Comparison of ENCODE assay signal across 16 cellular contexts in genomic region chrX:17601816-17602215, GRCh38.
DNase-seq lines count a peak whose midpoint lies in the region; ATAC-seq, FAIRE-seq and TF ChIP-seq lines count a peak whose summit lies in the region.
"Had no signal": no experiment of that assay in that cellular context is flagged by ENCODE, and none has a peak within 500 bp of the region (broad histone marks: within the 10 kb centered on the region; RNA-seq: fewer than 3 reads in every experiment).

No MANE protein-coding gene starts in this region.

- H2AFZ ChIP-seq in GM23338 (no peak overlapping the region), H1 (ENCODE audit: low read length) (no peak overlapping the region)

- H3K9me3 ChIP-seq in HUES64 (ENCODE audit: insufficient read depth, low read depth, low read length) (no peaks in the 10 kb centered on the region), H1 (ENCODE audit: insufficient read depth in 2 of 2, low read depth in 1 of 2, low read length in 1 of 2) (no peaks in the 10 kb centered on the region)

- H3K27ac ChIP-seq in GM23338 (ENCODE audit: low read depth) (no peak overlapping the region), HUES64 (ENCODE audit: low read depth, low read length) (peak overlapping the region; percentile 74; the same call in 1 of the 2 replicates), H1 (ENCODE audit: low read depth, low read length) (no peak overlapping the region)

- H4K8ac ChIP-seq in H1 (ENCODE audit: extremely low read depth, insufficient read depth, low read length) = no peak overlapping the region

- no peaks in the 10 kb centered on the region for H3K79me1 ChIP-seq in H1 (ENCODE audit: low read depth, low read length)

- H3K36me3 ChIP-seq in GM23338 (ENCODE audit: insufficient read depth) = no peaks in the 10 kb centered on the region
- no peaks in the 10 kb centered on the region for H3K36me3 ChIP-seq in HUES64 (ENCODE audit: insufficient read depth, low read length)
- no peaks in the 10 kb centered on the region for H3K36me3 ChIP-seq in H1 (ENCODE audit: control insufficient read depth in 2 of 4, insufficient read depth in 4 of 4, low read length in 3 of 4)

- DNase-seq in GM23338 (ENCODE audit: low spot score) (peak; percentile 44), H1 (ENCODE audit: low read depth in 1 of 2, low spot score in 2 of 2) (no peak), iPS-NIHi7 (ENCODE audit: extremely low spot score) (peak; percentile 36), NCI-H2171 (lab: John Stamatoyannopoulos, UW) (no peak), H54 (ENCODE audit: insufficient read length, low spot score) (no peak)
- DNase-seq: CD4-positive, CD25-positive, alpha-beta regulatory T cell; NCI-H1436 treated with DMSO at 0.1 percent for 48 hours; NCI-H2081 treated with DMSO at 0.1 percent for 48 hours; SHP77 treated with DMSO at 0.1 percent for 48 hours had no signal

- CTCF ChIA-PET in H1 (lab: Charles Lee; ENCODE audit: partially characterized antibody) = interaction anchor here (0.5 to 2.0 kb wide), 3 partner anchors 10 to 79 kb away, joined by 4 to 6 read pairs (median 6); no protein-coding TSS in a partner anchor

- H2AK5ac ChIP-seq in H1 (ENCODE audit: low read depth, low read length) = no peak overlapping the region

- H3K4me1 Mint-ChIP-seq in GM23338 = peaks cover 26% of the 10 kb centered on the region
- H3K4me1 Mint-ChIP-seq: CD4-positive, CD25-positive, alpha-beta regulatory T cell had no signal

- no peak for TF ChIP-seq CTCF in GM23338 (conservative IDR thresholded peaks at IDR 0.05; ENCODE audit: low read depth in 2 of 2)
- TF ChIP-seq CTCF in H1 (IDR thresholded peaks at IDR 0.05; ENCODE audit: control extremely low read depth in 1 of 3, insufficient read depth in 1 of 3, low read depth in 1 of 3, low read length in 3 of 3) = no peak

- H4K91ac ChIP-seq in H1 (replicated peaks; ENCODE audit: insufficient read length, low read length) = no peak overlapping the region

- no peak overlapping the region for H3K18ac ChIP-seq in H1 (ENCODE audit: extremely low read depth, low read length)

- H4K5ac ChIP-seq in H1 (ENCODE audit: insufficient read length, low read depth, low read length) = no peak overlapping the region

- no peak for FAIRE-seq in H1 (lab: Jason Lieb, UNC)
- no peak for FAIRE-seq in H54 (lab: Jason Lieb, UNC)
- FAIRE-seq: GM12878, GM18507, K562, RCC 7860 had no signal

- H3K36me3 Mint-ChIP-seq in GM23338 (ENCODE audit: low read depth) = no peaks in the 10 kb centered on the region
- H3K36me3 Mint-ChIP-seq: CD4-positive, CD25-positive, alpha-beta regulatory T cell had no signal

- H3F3A ChIP-seq in GM23338 (replicated peaks; ENCODE audit: low read depth) = no peaks in the 10 kb centered on the region

- no peak overlapping the region for H3K4me3 Mint-ChIP-seq in GM23338
- H3K4me3 Mint-ChIP-seq: CD4-positive, CD25-positive, alpha-beta regulatory T cell had no signal

- TF ChIP-seq RAD21 in H1 (IDR thresholded peaks at IDR 0.05 in 1 of 2, conservative IDR thresholded peaks at IDR 0.05 in 1 of 2; ENCODE audit: low read depth in 2 of 2, low read length in 2 of 2) = no peak

- TF ChIP-seq EP300 in H1 (IDR thresholded peaks at IDR 0.05; ENCODE audit: borderline replicate concordance in 1 of 2, low read depth in 2 of 2, low read length in 2 of 2) = no peak

- H3K4me2 ChIP-seq in GM23338 (peak overlapping the region; percentile 52; the same call in 1 of the 2 replicates), H1 (ENCODE audit: insufficient read depth in 1 of 2, low read depth in 2 of 2, low read length in 2 of 2) (peak overlapping the region; percentile 20 to 51)

- H3K23ac ChIP-seq in H1 (ENCODE audit: insufficient read length) = no peak overlapping the region

- peaks cover 17% of the 10 kb centered on the region for H3K4me1 ChIP-seq in GM23338 (ENCODE audit: insufficient read depth)
- H3K4me1 ChIP-seq in HUES64 (ENCODE audit: insufficient read depth, low read length) = peaks cover 24% of the 10 kb centered on the region
- peaks cover 0 to 6% (median 1%) of the 10 kb centered on the region in 4 experiments; a peak in 5 of 7 replicates for H3K4me1 ChIP-seq in H1 (replicated peaks in 1 of 4; ENCODE audit: control insufficient read depth in 3 of 4, insufficient read depth in 4 of 4, low read length in 3 of 4)

- H3K14ac ChIP-seq in H1 (ENCODE audit: insufficient read length) = no peak overlapping the region

- H3K27me3 ChIP-seq in GM23338 (ENCODE audit: insufficient read depth) = peaks cover 5% of the 10 kb centered on the region; the same call in 1 of the 2 replicates
- H3K27me3 ChIP-seq in HUES64 (ENCODE audit: insufficient read depth, low read length) = peaks cover 8% of the 10 kb centered on the region; the same call in 1 of the 2 replicates
- H3K27me3 ChIP-seq in H1 (replicated peaks in 1 of 4; ENCODE audit: control insufficient read depth in 3 of 4, extremely low read depth in 1 of 4, insufficient read depth in 3 of 4, low read length in 3 of 4) = no peaks in the 10 kb centered on the region; a peak in 1 of 7 replicates

- H3K4ac ChIP-seq in H1 (replicated peaks; ENCODE audit: insufficient read length, low read depth, low read length) = no peak overlapping the region

- H2BK20ac ChIP-seq in H1 (ENCODE audit: low read length) = no peak overlapping the region

- no peak overlapping the region for H3K56ac ChIP-seq in H1 (replicated peaks; ENCODE audit: insufficient read length, low read depth, low read length)

- TF ChIP-seq POLR2A in H1 (IDR thresholded peaks at IDR 0.05; ENCODE audit: control extremely low read depth in 1 of 2, low read depth in 2 of 2, low read length in 2 of 2) (no peak), H54 (IDR thresholded peaks at IDR 0.05; ENCODE audit: low read depth, low read length) (no peak)

- H2BK120ac ChIP-seq in H1 (replicated peaks; ENCODE audit: low read depth, low read length) = no peak overlapping the region

- H3K27me3 Mint-ChIP-seq in GM23338 (ENCODE audit: insufficient read depth, low read depth, poor library complexity) = peaks cover 8% of the 10 kb centered on the region
- H3K27me3 Mint-ChIP-seq: CD4-positive, CD25-positive, alpha-beta regulatory T cell had no signal

- H3K79me2 ChIP-seq in GM23338 (replicated peaks; ENCODE audit: insufficient read depth) (no peaks in the 10 kb centered on the region), H1 (ENCODE audit: control insufficient read depth in 1 of 2, insufficient read depth in 2 of 2, low read length in 2 of 2) (no peaks in the 10 kb centered on the region)

- no peaks in the 10 kb centered on the region for H3K9me2 ChIP-seq in GM23338 (ENCODE audit: insufficient read depth)

- H3K23me2 ChIP-seq in H1 (ENCODE audit: low read depth, low read length) = no peaks in the 10 kb centered on the region

- POLR2A ChIA-PET in H1 (lab: Charles Lee; ENCODE audit: partially characterized antibody) = no interaction called here

- H3K4me3 ChIP-seq in GM23338 (no peak overlapping the region), HUES64 (ENCODE audit: low read length) (no peak overlapping the region), H1 (ENCODE audit: extremely low read depth in 1 of 4, insufficient read depth in 2 of 4, low read depth in 3 of 4, low read length in 4 of 4) (peak overlapping the region in 1 of 4 experiments; percentile 34; a peak in 1 of 8 replicates)
- H3K4me3 ChIP-seq: GM12878, K562 had no signal

- H3K9me3 Mint-ChIP-seq in GM23338 = no peaks in the 10 kb centered on the region

- no peak overlapping the region for H2BK15ac ChIP-seq in H1 (ENCODE audit: low read length)

- WGBS in HUES64 = 18% methylated on average over 1 of the region's 2 CpGs
- 5% methylated on average over 2 of the region's 2 CpGs; no CpG with 5 or more reads in 1 of the 2 experiments for WGBS in H1 (ENCODE audit: extremely low coverage in 1 of 2, insufficient coverage in 1 of 2, insufficient read length in 1 of 2, insufficient replicate concordance in 2 of 2, low coverage in 1 of 2, low lambda C conversion rate in 2 of 2, missing lambda C conversion rate in 1 of 2), 2 experiments

- H3K9ac ChIP-seq in HUES64 (ENCODE audit: low read depth, low read length) = no peak overlapping the region
- H3K9ac ChIP-seq in H1 (replicated peaks in 1 of 4; ENCODE audit: extremely low read depth in 1 of 4, low read depth in 3 of 4, low read length in 3 of 4) = no peak overlapping the region

- H2BK5ac ChIP-seq in H1 (ENCODE audit: low read depth, low read length) = no peak overlapping the region

- H4K20me1 ChIP-seq in GM23338 (replicated peaks; ENCODE audit: insufficient read depth) (no peaks in the 10 kb centered on the region), H1 (replicated peaks in 1 of 2; ENCODE audit: control insufficient read depth in 1 of 2, insufficient read depth in 2 of 2, low read length in 2 of 2) (no peaks in the 10 kb centered on the region)

- H2BK12ac ChIP-seq in H1 (ENCODE audit: low read depth, low read length) = no peak overlapping the region

- ATAC-seq in GM23338 = peak; percentile 83
- no peak for ATAC-seq in HG03460 (IDR thresholded peaks at IDR 0.05; ENCODE audit: unreplicated experiment)
- no peak for ATAC-seq in GM19395 (IDR thresholded peaks at IDR 0.05; ENCODE audit: unreplicated experiment)
- ATAC-seq: GM12878, K562 had no signal

- H3K27ac Mint-ChIP-seq in GM23338 = no peak overlapping the region
- H3K27ac Mint-ChIP-seq: CD4-positive, CD25-positive, alpha-beta regulatory T cell had no signal

TF ChIP-seq in GM23338, 12 proteins besides CTCF, POLR2A, EP300 and RAD21 (continues in another document):
- TF ChIP-seq CREB1 (CRISPR knock-in tag; IDR thresholded peaks at IDR 0.05; ENCODE audit: low read depth) = no peak
- TF ChIP-seq ZNF114 (CRISPR knock-in tag; IDR thresholded peaks at IDR 0.05) = no peak
- no peak for TF ChIP-seq EZH2phosphoT487 (IDR thresholded peaks at IDR 0.05; ENCODE audit: unreplicated experiment)
- TF ChIP-seq JUNB (IDR thresholded peaks at IDR 0.05; ENCODE audit: unreplicated experiment) = no peak
- no peak for TF ChIP-seq STAT1 (IDR thresholded peaks at IDR 0.05; ENCODE audit: unreplicated experiment)

TF ChIP-seq in H1, 55 proteins besides CTCF, POLR2A, EP300 and RAD21:
- TF ChIP-seq BCL11A (IDR thresholded peaks at IDR 0.05; ENCODE audit: low read depth in 2 of 2, low read length in 2 of 2) (no peak), SIRT6 (IDR thresholded peaks at IDR 0.05; ENCODE audit: low read length) (no peak), EZH2 (IDR thresholded peaks at IDR 0.05; ENCODE audit: low read depth, low read length, severe bottlenecking) (no peak), TEAD4 (IDR thresholded peaks at IDR 0.05; ENCODE audit: low read depth, low read length) (no peak)
TF ChIP-seq in H1: peak in this region for 0.

Comparison
In these comparisons a context has a peak if more than half of its experiments do, and no peak if none do; other contexts are left out.
1. DNase-seq: peak in GM23338 (single experiment) and iPS-NIHi7 (single experiment); none in H1 (0 of 2), NCI-H2171 (single experiment) and H54 (single experiment).